ENCODE assay signal across 8 cellular contexts in the genomic region with DNA sequence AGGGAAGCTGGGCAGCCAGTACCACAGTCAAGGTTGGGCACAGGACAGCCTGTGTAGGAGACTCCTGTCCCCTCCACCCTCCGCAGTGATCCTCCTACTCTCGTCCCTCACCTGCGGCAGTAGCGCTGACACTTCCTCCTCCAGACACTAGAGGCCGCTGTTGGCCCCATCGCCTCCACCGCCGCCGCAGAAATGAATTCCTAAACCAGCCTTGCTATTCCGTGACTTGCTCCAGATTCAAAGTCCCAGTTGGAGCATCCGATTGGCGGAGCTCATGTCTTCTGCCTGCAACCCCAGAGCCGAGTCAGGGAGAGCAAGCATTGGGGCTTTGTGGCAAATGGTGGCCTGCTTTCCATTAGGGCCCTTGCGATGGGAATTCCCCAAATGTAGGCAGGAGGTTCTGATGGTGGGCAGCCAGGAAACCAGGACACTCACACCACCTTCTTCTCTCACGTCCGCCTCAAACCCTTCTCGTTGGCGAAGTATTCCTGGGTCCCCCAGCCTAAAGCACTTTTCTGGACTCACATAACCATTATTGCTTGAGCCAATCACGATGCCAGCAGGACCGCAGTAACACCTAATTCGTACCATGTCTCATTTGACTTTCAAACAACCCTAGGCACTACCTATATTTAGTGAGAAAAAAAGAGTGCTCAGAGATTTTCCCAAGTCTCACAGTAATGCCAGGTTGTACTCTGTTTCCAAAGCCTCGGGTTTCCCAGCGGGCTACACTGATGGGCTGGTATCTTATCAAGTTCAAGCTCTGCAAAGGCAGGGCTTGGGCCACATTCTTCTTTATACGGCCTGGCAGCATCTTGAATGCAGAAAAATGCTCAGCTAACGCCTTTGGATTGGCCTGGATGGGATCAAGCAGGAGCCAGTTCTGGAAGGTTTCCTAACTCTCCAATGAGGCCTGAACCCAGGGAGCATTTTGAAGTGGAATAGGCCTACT.
A peak's percentile ranks its signal among the peaks of the same experiment; 100 is the strongest.
DNase-seq lines count a peak whose midpoint lies in the region; ATAC-seq and TF ChIP-seq lines count a peak whose summit lies in the region.

No MANE protein-coding gene starts in this region.

- H3K36me3 ChIP-seq in neuron (ENCODE audit: insufficient read depth, low read length): peaks cover 1% of the 10 kb centered on the region

- ATAC-seq in GM18907 (IDR thresholded peaks at IDR 0.05; ENCODE audit: unreplicated experiment): peak; percentile 28

- H3K4me3 ChIP-seq in AG09309 (ENCODE audit: control insufficient read depth, low read depth, low read length) (no peak overlapping the region), foreskin fibroblast (ENCODE audit: low read depth in 1 of 2, low read length in 2 of 2) (no peak overlapping the region), neuron (ENCODE audit: low read length) (peak overlapping the region; percentile 57)

- TF ChIP-seq CTCF in AG09309 (IDR thresholded peaks at IDR 0.05; ENCODE audit: control insufficient read depth, insufficient read depth, low read depth, low read length, missing control alignments) (peak; percentile 99), foreskin fibroblast (IDR thresholded peaks at IDR 0.05; ENCODE audit: low read depth, low read length) (peak; percentile 98)

- DNase-seq in AG09309 (ENCODE audit: low read depth): no peak
- peak; percentile 23 for DNase-seq in KG1 (lab: John Stamatoyannopoulos, UW)
- peak; percentile 67 for DNase-seq in RPMI8226
- peak; percentile 91 for DNase-seq in activated effector memory CD4-positive, alpha-beta T cell treated with anti-CD3 and anti-CD28 coated beads, Interleukin-2, amount 50 U/mL, for 16 hours
- peak; percentile 66 to 86 for DNase-seq in foreskin fibroblast
- DNase-seq in substantia nigra (lab: John Stamatoyannopoulos, UW): peak in 47 of 49 donors; percentile 37 to 84 (median 75)

- peaks cover 5% of the 10 kb centered on the region for H3K27me3 ChIP-seq in neuron (ENCODE audit: insufficient read depth, low read length)

- H3K9me3 ChIP-seq in neuron (ENCODE audit: low read length): no peaks in the 10 kb centered on the region

- H2AFZ ChIP-seq in neuron (ENCODE audit: low read depth, low read length): peak overlapping the region; percentile 31

- H3K27ac ChIP-seq in substantia nigra (ENCODE audit: low read depth, low read length, poor library complexity, severe bottlenecking): peak overlapping the region; percentile 100

- peaks cover 30% of the 10 kb centered on the region for H3K4me1 ChIP-seq in neuron (ENCODE audit: insufficient read depth, low read length)
